In genomic region chr9:126860757-126861466, GRCh38 we compare ENCODE assay signal across 8 cellular contexts. TPM values are rescaled to one million over a fixed set of nuclear protein-coding genes. Genes with fewer than 3 reads are reported as not detected.
DNase-seq lines count a peak whose midpoint lies in the region; ATAC-seq and TF ChIP-seq lines count a peak whose summit lies in the region.

No MANE protein-coding gene starts in this region.

- H3K27ac ChIP-seq in CD8-positive, alpha-beta memory T cell (ENCODE audit: low read depth, low read length), result peak overlapping the region; percentile 32
- peak overlapping the region; percentile 55 for H3K27ac ChIP-seq in fibroblast of lung (ENCODE audit: insufficient read depth, low read length)
- peak overlapping the region; percentile 20 for H3K27ac ChIP-seq in neuronal stem cell (replicated peaks; ENCODE audit: low read length)

- DNase-seq in CD8-positive, alpha-beta memory T cell, result peak in 4 of 5 donors; percentile 2 to 52 (median 16)
- DNase-seq in HT-29 (ENCODE audit: low spot score) (peak; percentile 57), fibroblast of lung (ENCODE audit: low read depth in 2 of 2) (peak in 1 of 2 donors; percentile 12), neuronal stem cell (ENCODE audit: low spot score) (no peak), NCI-H2029 treated with DMSO at 0.1 percent for 48 hours (lab: John Stamatoyannopoulos, UW) (no peak), SKM-1 (lab: John Stamatoyannopoulos, UW; ENCODE audit: unreplicated experiment) (no peak)
- peak; percentile 28 for DNase-seq in activated CD8-positive, alpha-beta T cell treated with anti-CD3 and anti-CD28 coated beads, Interleukin-2, amount 10 ng/mL, durations not matched to agents 7 days and 5 days

- H3K4me3 ChIP-seq in CD8-positive, alpha-beta memory T cell (ENCODE audit: low read length), result peak overlapping the region; percentile 76
- H3K4me3 ChIP-seq in fibroblast of lung (replicated peaks in 1 of 4; ENCODE audit: control extremely low read depth in 1 of 4, insufficient read depth in 1 of 4, low read depth in 3 of 4, low read length in 4 of 4), result peak overlapping the region; percentile 87 to 92 (median 91)
- peak overlapping the region; percentile 78 to 95 for H3K4me3 ChIP-seq in neuronal stem cell (ENCODE audit: low read length in 2 of 2)

- peak overlapping the region; percentile 85 for H3K18ac ChIP-seq in neuronal stem cell (ENCODE audit: low read length)

- H2BK5ac ChIP-seq in neuronal stem cell (ENCODE audit: low read length), result no peak overlapping the region

- H3K4me2 ChIP-seq in fibroblast of lung (ENCODE audit: extremely low read depth, insufficient read depth, low read length), result peak overlapping the region; percentile 72
- peak overlapping the region; percentile 99 for H3K4me2 ChIP-seq in neuronal stem cell (ENCODE audit: insufficient read depth, low read length, poor library complexity, severe bottlenecking)

- CTCF ChIA-PET in CD8-positive, alpha-beta memory T cell (lab: Charles Lee), result no interaction called here
- CTCF ChIA-PET in activated CD8-positive, alpha-beta T cell treated with anti-CD3 and anti-CD28 coated beads, Interleukin-2, amount 10 ng/mL, durations not matched to agents 7 days and 5 days (lab: Charles Lee), result no interaction called here

- POLR2A ChIA-PET in CD8-positive, alpha-beta memory T cell (lab: Charles Lee), result interaction anchor here (0.6 kb wide), 1 partner anchor 749 kb away, joined by 5 read pairs; no protein-coding TSS in a partner anchor
- POLR2A ChIA-PET in activated CD8-positive, alpha-beta T cell treated with anti-CD3 and anti-CD28 coated beads, Interleukin-2, amount 10 ng/mL, durations not matched to agents 7 days and 5 days (lab: Charles Lee), result interaction anchor here (1.0 to 1.4 kb wide), 2 partner anchors 56 to 126 kb away, joined by 3 read pairs; partner anchors contain the start of gene ZBTB43

- H3K9me3 Mint-ChIP-seq in CD8-positive, alpha-beta memory T cell, result no peaks in the 10 kb centered on the region
- no peaks in the 10 kb centered on the region for H3K9me3 Mint-ChIP-seq in activated CD8-positive, alpha-beta T cell treated with anti-CD3 and anti-CD28 coated beads, Interleukin-2, amount 10 ng/mL, durations not matched to agents 7 days and 5 days (ENCODE audit: insufficient read depth)

- peak; percentile 36 for ATAC-seq in GM21390 (IDR thresholded peaks at IDR 0.05; ENCODE audit: unreplicated experiment)
- ATAC-seq in activated CD8-positive, alpha-beta T cell treated with anti-CD3 and anti-CD28 coated beads, Interleukin-2, amount 10 ng/mL, durations not matched to agents 7 days and 5 days, result peak; percentile 38

- H3K36me3 Mint-ChIP-seq in CD8-positive, alpha-beta memory T cell, result peaks cover 0 to 24% (median 1%) of the 10 kb centered on the region in 3 donors
- peaks cover 13% of the 10 kb centered on the region for H3K36me3 Mint-ChIP-seq in activated CD8-positive, alpha-beta T cell treated with anti-CD3 and anti-CD28 coated beads, Interleukin-2, amount 10 ng/mL, durations not matched to agents 7 days and 5 days (ENCODE audit: low read depth)

- H3K9ac ChIP-seq in fibroblast of lung (ENCODE audit: insufficient read depth, low read length) (peak overlapping the region; percentile 73), neuronal stem cell (ENCODE audit: low read depth, low read length, poor library complexity) (peak overlapping the region; percentile 83)

- no peak overlapping the region for H2BK15ac ChIP-seq in neuronal stem cell (ENCODE audit: low read length)

- H3K23ac ChIP-seq in neuronal stem cell (ENCODE audit: low read depth, low read length, poor library complexity), result peak overlapping the region; percentile 45

- H2AK5ac ChIP-seq in neuronal stem cell (ENCODE audit: low read depth, low read length), result no peak overlapping the region

- H3K4me3 Mint-ChIP-seq in CD8-positive, alpha-beta memory T cell, result peak overlapping the region; percentile 78 to 93 (median 89)
- peak overlapping the region; percentile 80 for H3K4me3 Mint-ChIP-seq in activated CD8-positive, alpha-beta T cell treated with anti-CD3 and anti-CD28 coated beads, Interleukin-2, amount 10 ng/mL, durations not matched to agents 7 days and 5 days

- H3K79me2 ChIP-seq in fibroblast of lung (ENCODE audit: control insufficient read depth, insufficient read depth, low read length), result peaks cover 42% of the 10 kb centered on the region

- H3K27me3 Mint-ChIP-seq in CD8-positive, alpha-beta memory T cell, result peaks cover 5 to 10% of the 10 kb centered on the region in 2 donors
- H3K27me3 Mint-ChIP-seq in activated CD8-positive, alpha-beta T cell treated with anti-CD3 and anti-CD28 coated beads, Interleukin-2, amount 10 ng/mL, durations not matched to agents 7 days and 5 days (ENCODE audit: low read depth), result peaks cover 6% of the 10 kb centered on the region

- H4K20me1 ChIP-seq in fibroblast of lung (ENCODE audit: control insufficient read depth, extremely low read depth, insufficient read depth, low read length), result no peaks in the 10 kb centered on the region

- peak overlapping the region; percentile 38 to 91 (median 83) for H3K27ac Mint-ChIP-seq in CD8-positive, alpha-beta memory T cell
- H3K27ac Mint-ChIP-seq in activated CD8-positive, alpha-beta T cell treated with anti-CD3 and anti-CD28 coated beads, Interleukin-2, amount 10 ng/mL, durations not matched to agents 7 days and 5 days, result peak overlapping the region; percentile 72

- peak overlapping the region; percentile 40 for H3K14ac ChIP-seq in neuronal stem cell (ENCODE audit: low read length)

- H4K91ac ChIP-seq in neuronal stem cell (ENCODE audit: low read depth, low read length, poor library complexity), result no peak overlapping the region

- H3K36me3 ChIP-seq in CD8-positive, alpha-beta memory T cell (ENCODE audit: insufficient read depth, low read length), result no peaks in the 10 kb centered on the region
- H3K36me3 ChIP-seq in fibroblast of lung (ENCODE audit: control insufficient read depth, insufficient read depth, low read length), result peaks cover 3% of the 10 kb centered on the region
- H3K36me3 ChIP-seq in neuronal stem cell (replicated peaks in 1 of 2; ENCODE audit: control insufficient read depth in 2 of 2, insufficient read depth in 2 of 2, low read length in 2 of 2), result peaks cover 2 to 30% of the 10 kb centered on the region in 2 donors

- H3K4ac ChIP-seq in neuronal stem cell (ENCODE audit: low read length), result no peak overlapping the region

- no CpG with 5 or more reads among the region's 71 CpGs for WGBS in neuronal stem cell (ENCODE audit: extremely low coverage in 2 of 2, insufficient read length in 2 of 2, insufficient replicate concordance in 1 of 2), 2 donors

- no peak overlapping the region for H4K8ac ChIP-seq in neuronal stem cell (ENCODE audit: low read depth, low read length)

- peaks cover 28 to 51% (median 33%) of the 10 kb centered on the region in 3 donors for H3K4me1 Mint-ChIP-seq in CD8-positive, alpha-beta memory T cell
- peaks cover 33% of the 10 kb centered on the region for H3K4me1 Mint-ChIP-seq in activated CD8-positive, alpha-beta T cell treated with anti-CD3 and anti-CD28 coated beads, Interleukin-2, amount 10 ng/mL, durations not matched to agents 7 days and 5 days (ENCODE audit: low read depth)

- H3K27me3 ChIP-seq in CD8-positive, alpha-beta memory T cell (ENCODE audit: insufficient read depth, low read length, poor library complexity, severe bottlenecking), result peaks cover under 1% of the 10 kb centered on the region
- peaks cover 25% of the 10 kb centered on the region for H3K27me3 ChIP-seq in fibroblast of lung (ENCODE audit: control insufficient read depth, insufficient read depth, low read length)
- H3K27me3 ChIP-seq in neuronal stem cell (ENCODE audit: control insufficient read depth in 3 of 3, insufficient read depth in 3 of 3, low read depth in 1 of 3, low read length in 3 of 3), result peaks cover 0 to 27% (median 0%) of the 10 kb centered on the region in 3 experiments

- H2BK120ac ChIP-seq in neuronal stem cell (ENCODE audit: low read depth, low read length), result peak overlapping the region; percentile 38

- TF ChIP-seq CTCF in fibroblast of lung (conservative IDR thresholded peaks at IDR 0.05 in 1 of 2, IDR thresholded peaks at IDR 0.05 in 1 of 2; ENCODE audit: low read depth in 1 of 2, low read length in 2 of 2), result no peak

- no peaks in the 10 kb centered on the region for H3K79me1 ChIP-seq in neuronal stem cell (ENCODE audit: low read depth, low read length)

- H2AFZ ChIP-seq in fibroblast of lung (ENCODE audit: low read length) (peak overlapping the region; percentile 10), neuronal stem cell (ENCODE audit: low read length) (peak overlapping the region; percentile 99)

- no peak overlapping the region for H2BK12ac ChIP-seq in neuronal stem cell (ENCODE audit: low read length)

- H3K4me1 ChIP-seq in CD8-positive, alpha-beta memory T cell (ENCODE audit: insufficient read depth, low read length), result peaks cover 25% of the 10 kb centered on the region
- H3K4me1 ChIP-seq in fibroblast of lung (ENCODE audit: control insufficient read depth, extremely low read depth, insufficient read depth, low read length) (peaks cover 2% of the 10 kb centered on the region), neuronal stem cell (ENCODE audit: control insufficient read depth in 2 of 2, insufficient read depth in 1 of 2, low read depth in 1 of 2, low read length in 2 of 2) (peaks cover 11% of the 10 kb centered on the region in 2 donors)

- H3K9me3 ChIP-seq in CD8-positive, alpha-beta memory T cell (ENCODE audit: low read length), result no peaks in the 10 kb centered on the region
- H3K9me3 ChIP-seq in fibroblast of lung (ENCODE audit: control insufficient read depth, insufficient read depth, low read depth, low read length) (no peaks in the 10 kb centered on the region), neuronal stem cell (replicated peaks in 1 of 2; ENCODE audit: control insufficient read depth in 2 of 2, insufficient read depth in 1 of 2, low read depth in 1 of 2, low read length in 2 of 2) (no peaks in the 10 kb centered on the region)

RNA-seq across cellular contexts. Expression of gene ZBTB34, which starts 0.5 kb away (rescaled TPM):
- total RNA-seq in CD8-positive, alpha-beta memory T cell, result 1 to 10 TPM; 6.8 to 7.0 TPM
- 1.3 TPM for polyA plus RNA-seq in CD8-positive, alpha-beta memory T cell
- 1.6 and 2.7 TPM in 2 replicates for total RNA-seq in HT-29 (2014; rRNA removed; shearing (Covaris generic))
- 1 to 10 TPM; 7.7 to 8.1 TPM for total RNA-seq in activated CD8-positive, alpha-beta T cell treated with anti-CD3 and anti-CD28 coated beads, Interleukin-2, amount 10 ng/mL, durations not matched to agents 7 days and 5 days
- total RNA-seq in fibroblast of lung, result 6.8 and 7.2 TPM in 2 replicates
- polyA plus RNA-seq in fibroblast of lung, result 4.4 and 7.0 TPM in 2 replicates
- polyA plus RNA-seq in fibroblast of lung (2012), result 2.1 and 3.1 TPM in 2 replicates
- polyA minus RNA-seq in fibroblast of lung (ENCODE audit: low replicate concordance), result 3.5 and 5.9 TPM in 2 replicates
- 7.3 TPM for polyA plus RNA-seq in neuronal stem cell (2013, experiment 1 of 2)
- 7.4 TPM for polyA plus RNA-seq in neuronal stem cell (2013, experiment 2 of 2)

RNA-seq across cellular contexts. Expression of gene RALGPS1, which starts 53.7 kb away (rescaled TPM):
- 1 to 10 TPM; 1.6 to 2.4 TPM for total RNA-seq in CD8-positive, alpha-beta memory T cell
- polyA plus RNA-seq in CD8-positive, alpha-beta memory T cell, result 3.2 TPM
- total RNA-seq in HT-29 (2014; rRNA removed; shearing (Covaris generic)), result 9.9 and 12.4 TPM in 2 replicates
- 1 to 10 TPM; 2.5 to 4.1 TPM for total RNA-seq in activated CD8-positive, alpha-beta T cell treated with anti-CD3 and anti-CD28 coated beads, Interleukin-2, amount 10 ng/mL, durations not matched to agents 7 days and 5 days
- total RNA-seq in fibroblast of lung, result 5.1 and 5.9 TPM in 2 replicates
- polyA plus RNA-seq in fibroblast of lung, result 1.5 and 2.0 TPM in 2 replicates
- polyA plus RNA-seq in fibroblast of lung (2012), result 1.5 and 1.8 TPM in 2 replicates
- 3.0 and 3.6 TPM in 2 replicates for polyA minus RNA-seq in fibroblast of lung (ENCODE audit: low replicate concordance)
- 12.8 TPM for polyA plus RNA-seq in neuronal stem cell (2013, experiment 1 of 2)
- polyA plus RNA-seq in neuronal stem cell (2013, experiment 2 of 2), result 12.1 TPM

RNA-seq across cellular contexts. Expression of gene ZBTB43, which starts 56.1 kb away (rescaled TPM):
- total RNA-seq in CD8-positive, alpha-beta memory T cell, result 10 to 100 TPM; 21.8 to 22.8 TPM
- polyA plus RNA-seq in CD8-positive, alpha-beta memory T cell, result 14.6 TPM
- 4.6 and 33.3 TPM in 2 replicates for total RNA-seq in HT-29 (2014; rRNA removed; shearing (Covaris generic))
- 10 to 100 TPM; 13.6 to 19.1 TPM for total RNA-seq in activated CD8-positive, alpha-beta T cell treated with anti-CD3 and anti-CD28 coated beads, Interleukin-2, amount 10 ng/mL, durations not matched to agents 7 days and 5 days
- 11.0 and 12.6 TPM in 2 replicates for total RNA-seq in fibroblast of lung
- polyA plus RNA-seq in fibroblast of lung, result 6.8 and 7.1 TPM in 2 replicates
- polyA plus RNA-seq in fibroblast of lung (2012), result 4.8 and 5.2 TPM in 2 replicates
- polyA minus RNA-seq in fibroblast of lung (ENCODE audit: low replicate concordance), result 5.5 and 14.0 TPM in 2 replicates
- 7.0 TPM for polyA plus RNA-seq in neuronal stem cell (2013, experiment 1 of 2)
- polyA plus RNA-seq in neuronal stem cell (2013, experiment 2 of 2), result 7.9 TPM

Comparison
In these comparisons a context has a peak if more than half of its experiments do, and no peak if none do; other contexts are left out.
1. DNase-seq: peak in CD8-positive, alpha-beta memory T cell (4 of 5), HT-29 (single experiment) and activated CD8-positive, alpha-beta T cell treated with anti-CD3 and anti-CD28 coated beads, Interleukin-2, amount 10 ng/mL, durations not matched to agents 7 days and 5 days (single experiment); none in neuronal stem cell (single experiment), NCI-H2029 treated with DMSO at 0.1 percent for 48 hours (single experiment) and SKM-1 (single experiment).
2. Peak in every context shown above with its lines, with median percentiles within 50 percentile points of each other: H3K27ac ChIP-seq and H3K4me3 ChIP-seq.